In genomic region chr20:50260480-50261221, GRCh38 we compare ENCODE assay signal across 10 cellular contexts.
DNase-seq lines count a peak whose midpoint lies in the region; ATAC-seq, FAIRE-seq and TF ChIP-seq lines count a peak whose summit lies in the region.
"Had no signal": no experiment of that assay in that cellular context is flagged by ENCODE, and none has a peak within 500 bp of the region (broad histone marks: within the 10 kb centered on the region; RNA-seq: fewer than 3 reads in every experiment).

No MANE protein-coding gene starts in this region.

- intact Hi-C loops in ascending aorta (cut with DNase I): no loop called here

- H3K27ac Mint-ChIP-seq in natural killer cell treated with Interleukin-12 subunit alpha and Interleukin-12 subunit beta and Interleukin-15 and Interleukin-18, amount 100 ng/mL, for 72 hours: peak overlapping the region; percentile 81 to 83

- H3K9me3 Mint-ChIP-seq in natural killer cell treated with Interleukin-12 subunit alpha and Interleukin-12 subunit beta and Interleukin-15 and Interleukin-18, amount 100 ng/mL, for 72 hours: no peaks in the 10 kb centered on the region

- peak; percentile 66 to 69 for ATAC-seq in natural killer cell treated with Interleukin-12 subunit alpha and Interleukin-12 subunit beta and Interleukin-15 and Interleukin-18, amount 100 ng/mL, for 72 hours

- peaks cover 33 to 42% of the 10 kb centered on the region in 2 donors for H3K4me1 Mint-ChIP-seq in natural killer cell treated with Interleukin-12 subunit alpha and Interleukin-12 subunit beta and Interleukin-15 and Interleukin-18, amount 100 ng/mL, for 72 hours (ENCODE audit: low read depth in 2 of 2)

- H3K27ac ChIP-seq in ascending aorta: peak overlapping the region; percentile 3 to 46

- POLR2A ChIA-PET in HEK293T (lab: Yijun Ruan, JAX): no interaction called here

- no peak for FAIRE-seq in D721Med (lab: Jason Lieb, UNC)

- H3K27me3 Mint-ChIP-seq in natural killer cell treated with Interleukin-12 subunit alpha and Interleukin-12 subunit beta and Interleukin-15 and Interleukin-18, amount 100 ng/mL, for 72 hours: no peaks in the 10 kb centered on the region

- no peaks in the 10 kb centered on the region for H3K36me3 Mint-ChIP-seq in natural killer cell treated with Interleukin-12 subunit alpha and Interleukin-12 subunit beta and Interleukin-15 and Interleukin-18, amount 100 ng/mL, for 72 hours

- no peak for TF ChIP-seq CTCF in ascending aorta (IDR thresholded peaks at IDR 0.05)
- no peak for TF ChIP-seq CTCF in D721Med (IDR thresholded peaks at IDR 0.05; ENCODE audit: insufficient read depth, missing control alignments)

- H3K4me3 Mint-ChIP-seq in natural killer cell treated with Interleukin-12 subunit alpha and Interleukin-12 subunit beta and Interleukin-15 and Interleukin-18, amount 100 ng/mL, for 72 hours: peak overlapping the region; percentile 60

- DNase-seq in DMS53 treated with DMSO at 0.1 percent for 48 hours (lab: John Stamatoyannopoulos, UW; ENCODE audit: unreplicated experiment) (peak; percentile 36), NCI-H1092 (lab: John Stamatoyannopoulos, UW) (peak; percentile 21), ascending aorta (ENCODE audit: low spot score in 2 of 2) (no peak), D721Med (ENCODE audit: insufficient read length, low spot score) (no peak), HEK293T (ENCODE audit: extremely low spot score) (no peak), DMS114 treated with DMSO at 0.1 percent for 48 hours (lab: John Stamatoyannopoulos, UW; ENCODE audit: unreplicated experiment) (no peak)
- DNase-seq in natural killer cell treated with Interleukin-12 subunit alpha and Interleukin-12 subunit beta and Interleukin-15 and Interleukin-18, amount 100 ng/mL, for 72 hours (ENCODE audit: low spot score): no peak
- DNase-seq in effector CD8-positive, alpha-beta T cell (lab: John Stamatoyannopoulos, UW): no peak
- DNase-seq: amniotic stem cell, NCI-H2227 treated with DMSO at 0.1 percent for 48 hours had no signal

- H3K4me3 ChIP-seq in ascending aorta: no peak overlapping the region

- CTCF ChIA-PET in HEK293T (lab: Yijun Ruan, JAX): no interaction called here

- no peaks in the 10 kb centered on the region for H3K4me1 ChIP-seq in ascending aorta

- H3K36me3 ChIP-seq in ascending aorta: no peaks in the 10 kb centered on the region

- H3K27me3 ChIP-seq in ascending aorta: no peaks in the 10 kb centered on the region

- H3K9me3 ChIP-seq in ascending aorta: no peaks in the 10 kb centered on the region

TF ChIP-seq in HEK293T, 16 proteins besides CTCF, POLR2A, EP300 and RAD21:
- no peak for TF ChIP-seq FOXA1 (IDR thresholded peaks at IDR 0.05)
- no peak for TF ChIP-seq L3MBTL2 (conservative IDR thresholded peaks at IDR 0.05)
- no peak for TF ChIP-seq FOXM1 (IDR thresholded peaks at IDR 0.05; ENCODE audit: borderline replicate concordance)
- no peak for TF ChIP-seq LEF1 (IDR thresholded peaks at IDR 0.05; ENCODE audit: borderline replicate concordance)
- no peak for TF ChIP-seq HDGF (IDR thresholded peaks at IDR 0.05; ENCODE audit: borderline replicate concordance)

Comparison
In these comparisons a context has a peak if more than half of its experiments do, and no peak if none do; other contexts are left out.
1. DNase-seq: peak in DMS53 treated with DMSO at 0.1 percent for 48 hours (single experiment) and NCI-H1092 (single experiment); none in ascending aorta (0 of 2), natural killer cell treated with Interleukin-12 subunit alpha and Interleukin-12 subunit beta and Interleukin-15 and Interleukin-18, amount 100 ng/mL, for 72 hours (single experiment), D721Med (single experiment), HEK293T (single experiment), DMS114 treated with DMSO at 0.1 percent for 48 hours (single experiment) and effector CD8-positive, alpha-beta T cell (single experiment).